In genomic region chr13:34634443-34634842, GRCh38 we compare ENCODE assay signal across 1 cellular context.
TF ChIP-seq lines count a peak whose summit lies in the region.

No MANE protein-coding gene starts in this region.

TF ChIP-seq in HepG2, 621 proteins besides CTCF, POLR2A, EP300 and RAD21 (continued from another document):
- no peak for TF ChIP-seq KIAA2018 (CRISPR knock-in tag; IDR thresholded peaks at IDR 0.05; ENCODE audit: borderline replicate concordance)
- TF ChIP-seq ONECUT2 (CRISPR knock-in tag; IDR thresholded peaks at IDR 0.05) = no peak
- TF ChIP-seq RELA (CRISPR knock-in tag; IDR thresholded peaks at IDR 0.05) = no peak
- no peak for TF ChIP-seq HMG20A (CRISPR knock-in tag; IDR thresholded peaks at IDR 0.05; ENCODE audit: borderline replicate concordance)
- no peak for TF ChIP-seq FOXP1 (IDR thresholded peaks at IDR 0.05)
- no peak for TF ChIP-seq FOXP1 (CRISPR knock-in tag; IDR thresholded peaks at IDR 0.05)
- no peak for TF ChIP-seq SMARCC2 (IDR thresholded peaks at IDR 0.05)
- TF ChIP-seq GLMP (CRISPR knock-in tag; IDR thresholded peaks at IDR 0.05; ENCODE audit: borderline replicate concordance) = no peak
- TF ChIP-seq MIER2 (CRISPR knock-in tag; IDR thresholded peaks at IDR 0.05) = no peak
- no peak for TF ChIP-seq ZNF101 (CRISPR knock-in tag; IDR thresholded peaks at IDR 0.05; ENCODE audit: borderline replicate concordance, low read depth)
- no peak for TF ChIP-seq ZNF160 (CRISPR knock-in tag; IDR thresholded peaks at IDR 0.05)
- no peak for TF ChIP-seq PITX1 (CRISPR knock-in tag; IDR thresholded peaks at IDR 0.05)
